31 cellular contexts compared by ENCODE assay signal in genomic region chr1:185920602-185921001, GRCh38.
A peak's percentile ranks its signal among the peaks of the same experiment; 100 is the strongest.
DNase-seq lines count a peak whose midpoint lies in the region; ATAC-seq and TF ChIP-seq lines count a peak whose summit lies in the region.
"Had no signal": no experiment of that assay in that cellular context is flagged by ENCODE, and none has a peak within 500 bp of the region (broad histone marks: within the 10 kb centered on the region; RNA-seq: fewer than 3 reads in every experiment).

No MANE protein-coding gene starts in this region.

- peaks cover 0 to 1% of the 10 kb centered on the region in 2 donors for H3K9me3 Mint-ChIP-seq in natural killer cell
- H3K9me3 Mint-ChIP-seq: activated naive CD8-positive, alpha-beta T cell treated with anti-CD3 and anti-CD28 coated beads, Interleukin-2, amount 10 ng/mL, durations not matched to agents 7 days and 5 days; activated T-cell treated with anti-CD3 and anti-CD28 coated beads, Interleukin-2, amount 50 U/mL, for 4 hours; memory B cell; T-helper 1 cell treated with Interleukin-12 subunit alpha and Interleukin-12 subunit beta and Interleukin-4 antibody, amounts not matched to agents 30 μg/mL and 1 μg/mL, for 36 hours had no signal

- peak; percentile 86 for ATAC-seq in GM18508 (IDR thresholded peaks at IDR 0.05; ENCODE audit: insufficient read depth, unreplicated experiment)
- ATAC-seq in GM18907 (IDR thresholded peaks at IDR 0.05; ENCODE audit: unreplicated experiment) = peak; percentile 79
- ATAC-seq in natural killer cell = no peak
- ATAC-seq: activated CD8-positive, alpha-beta memory T cell treated with anti-CD3 and anti-CD28 coated beads, Interleukin-2, amount 10 ng/mL, durations not matched to agents 7 days and 5 days; activated T-cell treated with anti-CD3 and anti-CD28 coated beads, Interleukin-2, amount 50 U/mL, for 4 hours; left colon; Right ventricle myocardium inferior; SK-N-SH treated with all-trans-retinoic acid at 6 μM for 48 hours had no signal

- TF ChIP-seq POLR2A in lower leg skin (IDR thresholded peaks at IDR 0.05) = no peak

- TF ChIP-seq CTCF in lower leg skin (IDR thresholded peaks at IDR 0.05) (no peak), natural killer cell (IDR thresholded peaks at IDR 0.05) (no peak)

- DNase-seq in NCI-H1105 treated with DMSO at 0.1 percent for 48 hours (lab: John Stamatoyannopoulos, UW) = peak; percentile 88
- peak; percentile 31 for DNase-seq in NCI-H774 (lab: John Stamatoyannopoulos, UW)
- DNase-seq in substantia nigra (lab: John Stamatoyannopoulos, UW) = no peak
- DNase-seq in activated CD4-positive, alpha-beta T cell treated with anti-CD3 and anti-CD28 coated beads for 1 hour = no peak
- no peak for DNase-seq in lower leg skin (ENCODE audit: low spot score in 2 of 2)
- no peak for DNase-seq in natural killer cell
- DNase-seq: activated CD4-positive, alpha-beta T cell treated with anti-CD3 and anti-CD28 coated beads, Interleukin-2, amount 50 U/mL, for 4 hours; activated CD4-positive, CD25-positive, alpha-beta regulatory T cell; activated CD8-positive, alpha-beta memory T cell treated with anti-CD3 and anti-CD28 coated beads, Interleukin-2, amount 10 ng/mL, durations not matched to agents 7 days and 5 days; activated gamma-delta T cell; activated naive CD8-positive, alpha-beta T cell treated with anti-CD3 and anti-CD28 coated beads, Interleukin-2, amount 10 ng/mL, durations not matched to agents 7 days and 5 days; activated T-cell treated with anti-CD3 and anti-CD28 coated beads, Interleukin-2, amount 50 U/mL, for 4 hours; aorta; CD4-positive, alpha-beta memory T cell; colonic mucosa; effector CD4-positive, alpha-beta T cell; hypothalamus; left colon; NCI-H1048; NCI-H510A; PC-9; stimulated activated CD4-positive, alpha-beta T cell treated with anti-CD3 and anti-CD28 coated beads, Interleukin-4, amount 100 ng/mL, for 4 hours; transverse colon had no signal

- H3K27ac Mint-ChIP-seq in natural killer cell = no peak overlapping the region
- H3K27ac Mint-ChIP-seq: activated CD8-positive, alpha-beta memory T cell treated with anti-CD3 and anti-CD28 coated beads, Interleukin-2, amount 10 ng/mL, durations not matched to agents 7 days and 5 days; activated naive CD8-positive, alpha-beta T cell treated with anti-CD3 and anti-CD28 coated beads, Interleukin-2, amount 10 ng/mL, durations not matched to agents 7 days and 5 days; B cell; CD4-positive, alpha-beta memory T cell; memory B cell; T-helper 1 cell treated with Interleukin-12 subunit alpha and Interleukin-12 subunit beta and Interleukin-4 antibody, amounts not matched to agents 30 μg/mL and 1 μg/mL, for 36 hours had no signal

- peaks cover 0 to 2% of the 10 kb centered on the region in 2 donors for H3K27me3 Mint-ChIP-seq in natural killer cell (ENCODE audit: low read depth in 2 of 2)
- H3K27me3 Mint-ChIP-seq: activated CD8-positive, alpha-beta memory T cell treated with anti-CD3 and anti-CD28 coated beads, Interleukin-2, amount 10 ng/mL, durations not matched to agents 7 days and 5 days; activated naive CD8-positive, alpha-beta T cell treated with anti-CD3 and anti-CD28 coated beads, Interleukin-2, amount 10 ng/mL, durations not matched to agents 7 days and 5 days had no signal

- H3K4me1 Mint-ChIP-seq in natural killer cell = no peaks in the 10 kb centered on the region
- H3K4me1 Mint-ChIP-seq: activated CD8-positive, alpha-beta memory T cell treated with anti-CD3 and anti-CD28 coated beads, Interleukin-2, amount 10 ng/mL, durations not matched to agents 7 days and 5 days; activated naive CD8-positive, alpha-beta T cell treated with anti-CD3 and anti-CD28 coated beads, Interleukin-2, amount 10 ng/mL, durations not matched to agents 7 days and 5 days; B cell; CD4-positive, alpha-beta memory T cell; memory B cell had no signal

- no peak overlapping the region for H3K4me3 Mint-ChIP-seq in natural killer cell
- H3K4me3 Mint-ChIP-seq: activated CD8-positive, alpha-beta memory T cell treated with anti-CD3 and anti-CD28 coated beads, Interleukin-2, amount 10 ng/mL, durations not matched to agents 7 days and 5 days; activated naive CD8-positive, alpha-beta T cell treated with anti-CD3 and anti-CD28 coated beads, Interleukin-2, amount 10 ng/mL, durations not matched to agents 7 days and 5 days; activated T-cell treated with anti-CD3 and anti-CD28 coated beads, Interleukin-2, amount 50 U/mL, for 4 hours; B cell; CD4-positive, alpha-beta memory T cell; memory B cell; T-helper 1 cell treated with Interleukin-12 subunit alpha and Interleukin-12 subunit beta and Interleukin-4 antibody, amounts not matched to agents 30 μg/mL and 1 μg/mL, for 36 hours had no signal

- 47% methylated on average over 3 of the region's 3 CpGs for WGBS in lower leg skin, 2 donors

- intact Hi-C loops in lower leg skin (cut with DNase I; ENCODE audit: low total_unique reads) = no loop called here
- intact Hi-C loops in natural killer cell (cut with micrococcal nuclease) = no loop called here

- H3K27ac ChIP-seq in substantia nigra (ENCODE audit: low read depth, low read length, poor library complexity, severe bottlenecking) = no peak overlapping the region
- H3K27ac ChIP-seq: colonic mucosa, epithelial cell of prostate, PC-9, transverse colon had no signal

- H3K4me3 ChIP-seq in lower leg skin (ENCODE audit: low read depth, poor library complexity, severe bottlenecking) = no peak overlapping the region
- H3K4me3 ChIP-seq: colonic mucosa, PC-9, transverse colon had no signal

- no peaks in the 10 kb centered on the region for H3K36me3 Mint-ChIP-seq in natural killer cell
- H3K36me3 Mint-ChIP-seq: activated CD8-positive, alpha-beta memory T cell treated with anti-CD3 and anti-CD28 coated beads, Interleukin-2, amount 10 ng/mL, durations not matched to agents 7 days and 5 days; activated naive CD8-positive, alpha-beta T cell treated with anti-CD3 and anti-CD28 coated beads, Interleukin-2, amount 10 ng/mL, durations not matched to agents 7 days and 5 days; CD4-positive, alpha-beta memory T cell; memory B cell had no signal

Comparison
In these comparisons a context has a peak if more than half of its experiments do, and no peak if none do; other contexts are left out.
1. ATAC-seq: peak in GM18508 (single experiment) and GM18907 (single experiment); none in natural killer cell (0 of 3).
2. DNase-seq: peak in NCI-H1105 treated with DMSO at 0.1 percent for 48 hours (single experiment) and NCI-H774 (single experiment); none in substantia nigra (0 of 49), activated CD4-positive, alpha-beta T cell treated with anti-CD3 and anti-CD28 coated beads for 1 hour (single experiment), lower leg skin (0 of 2) and natural killer cell (single experiment).